Comparison of ENCODE assay signal across 4 cellular contexts in the genomic region with DNA sequence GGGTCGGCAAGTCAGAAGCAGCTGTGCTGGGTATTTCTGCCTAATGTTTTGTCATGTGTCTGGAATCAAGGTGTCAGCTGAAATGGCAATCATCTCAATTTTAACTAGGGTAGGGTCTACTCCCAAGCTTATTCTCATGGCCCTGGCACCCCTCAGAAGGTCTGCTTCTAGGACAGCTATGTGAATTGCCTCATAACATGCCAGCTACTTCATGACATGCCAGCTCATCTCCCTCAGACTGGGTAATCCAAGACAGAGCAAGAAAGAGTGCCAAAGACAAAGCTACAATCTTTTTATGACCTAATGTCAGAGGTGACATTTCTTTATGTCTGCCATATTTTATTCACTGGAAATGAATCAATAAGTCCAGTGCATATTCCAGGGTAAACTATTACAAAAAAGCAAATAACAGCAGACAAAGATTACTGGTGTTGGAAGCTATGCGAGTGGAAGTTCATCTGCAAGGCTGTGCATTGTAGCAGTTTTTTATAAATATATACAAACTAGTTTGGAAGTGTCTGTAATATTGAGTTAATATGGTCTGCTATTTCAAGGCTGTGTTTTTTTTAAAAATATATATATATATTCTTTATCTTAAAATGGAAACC.
"Had no signal": no experiment of that assay in that cellular context is flagged by ENCODE, and none has a peak within 500 bp of the region (broad histone marks: within the 10 kb centered on the region; RNA-seq: fewer than 3 reads in every experiment).

No MANE protein-coding gene starts in this region.

- H3K4me1 Mint-ChIP-seq: IgD-negative memory B cell had no signal

- H2AFZ ChIP-seq: GM23338 had no signal

- DNase-seq: H9, HCEC 1CT had no signal

- H3K4me3 Mint-ChIP-seq: GM23338, H9, IgD-negative memory B cell had no signal

- ATAC-seq: GM23338 had no signal

- H3K27me3 Mint-ChIP-seq: IgD-negative memory B cell had no signal

- H3K9me3 Mint-ChIP-seq: GM23338, H9, IgD-negative memory B cell had no signal

- H3K4me3 ChIP-seq: GM23338 had no signal

- H3K4me2 ChIP-seq: GM23338 had no signal

- H3K27ac Mint-ChIP-seq: GM23338, H9, IgD-negative memory B cell had no signal
